Comparison of ENCODE assay signal across 6 cellular contexts in genomic region chr4:93908778-93909177, GRCh38.
"Had no signal": no experiment of that assay in that cellular context is flagged by ENCODE, and none has a peak within 500 bp of the region (broad histone marks: within the 10 kb centered on the region; RNA-seq: fewer than 3 reads in every experiment).

No MANE protein-coding gene starts in this region.

- H3K4me3 ChIP-seq: K562 had no signal

- H3K27ac ChIP-seq: HL-60 had no signal

- DNase-seq: IMR-90, KBM-7, KG1 had no signal

- ATAC-seq: HepG2, K562 had no signal
